ENCODE assay signal across 22 cellular contexts in the genomic region with DNA sequence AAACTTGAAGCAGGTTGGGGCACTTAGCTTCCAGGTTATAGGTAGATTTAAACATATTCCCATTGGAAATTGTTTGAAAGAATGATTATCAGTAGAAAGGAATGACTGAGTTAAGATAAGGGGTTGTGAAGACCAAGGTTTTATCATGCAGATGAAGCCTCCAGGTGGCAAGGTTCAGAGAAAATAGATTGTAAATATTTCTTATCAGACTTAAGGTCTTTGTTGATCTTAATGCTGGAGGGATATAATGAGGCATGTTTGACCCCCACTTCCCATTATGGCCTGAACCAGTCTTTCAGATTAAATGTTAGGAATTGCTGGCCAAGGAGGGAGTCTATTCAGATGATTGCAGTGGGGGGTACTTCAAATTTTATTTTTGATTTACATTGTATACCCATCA.
"Had no signal": no experiment of that assay in that cellular context is flagged by ENCODE, and none has a peak within 500 bp of the region (broad histone marks: within the 10 kb centered on the region; RNA-seq: fewer than 3 reads in every experiment).

No MANE protein-coding gene starts in this region.

- H3K4me1 Mint-ChIP-seq: natural killer cell; stimulated activated memory B cell treated with anti-CD40 and anti-IgM and Interleukin-4, amounts not matched to agents 10 μg/mL and 1 μg/mL and 100 μg/mL, for 72 hours had no signal

- H3K4me3 ChIP-seq: gastrocnemius medialis, lower lobe of right lung, ovary, psoas muscle, skin epidermis, spleen, thoracic aorta, tibial nerve, upper lobe of left lung had no signal

- H3K4me1 ChIP-seq: gastrocnemius medialis, lower lobe of right lung, psoas muscle, spleen, tibial nerve, upper lobe of left lung had no signal

- H3K27ac ChIP-seq: gastrocnemius medialis, lower lobe of right lung, ovary, psoas muscle, skin epidermis, spleen, thoracic aorta, tibial nerve, upper lobe of left lung had no signal

- H3K9me3 ChIP-seq: gastrocnemius medialis, lower lobe of right lung, ovary, psoas muscle, spleen, thoracic aorta, tibial nerve, upper lobe of left lung had no signal

- H3K27me3 Mint-ChIP-seq: effector memory CD8-positive, alpha-beta T cell; stimulated activated memory B cell treated with anti-CD40 and anti-IgM and Interleukin-4, amounts not matched to agents 10 μg/mL and 1 μg/mL and 100 μg/mL, for 72 hours had no signal

- H3K36me3 ChIP-seq: gastrocnemius medialis, lower lobe of right lung, ovary, spleen, thoracic aorta, tibial nerve, upper lobe of left lung had no signal

- H3K4me3 Mint-ChIP-seq: effector memory CD8-positive, alpha-beta T cell; natural killer cell; stimulated activated memory B cell treated with anti-CD40 and anti-IgM and Interleukin-4, amounts not matched to agents 10 μg/mL and 1 μg/mL and 100 μg/mL, for 72 hours had no signal

- H3K27ac Mint-ChIP-seq: effector memory CD8-positive, alpha-beta T cell; natural killer cell; stimulated activated memory B cell treated with anti-CD40 and anti-IgM and Interleukin-4, amounts not matched to agents 10 μg/mL and 1 μg/mL and 100 μg/mL, for 72 hours had no signal

- H3K27me3 ChIP-seq: gastrocnemius medialis, ovary, spleen, tibial nerve, upper lobe of left lung had no signal

- DNase-seq: cortex of kidney; effector memory CD8-positive, alpha-beta T cell; foreskin fibroblast; gastrocnemius medialis; head of caudate nucleus; left ventricle myocardium superior; lower lobe of right lung; natural killer cell; occipital lobe; ovary; posterior cingulate gyrus; psoas muscle; right cardiac atrium; spleen; stimulated activated CD4-positive, alpha-beta T cell treated with anti-CD3 and anti-CD28 coated beads, Interleukin-4, amount 100 ng/mL, for 4 hours; stimulated activated naive CD8-positive, alpha-beta T cell treated with anti-CD3 and anti-CD28 coated beads, Interleukin-15, Interleukin-2, amounts not matched to agents 100 U/mL and 50 U/mL, for 24 hours; substantia nigra; upper lobe of left lung had no signal

- H3K36me3 Mint-ChIP-seq: stimulated activated memory B cell treated with anti-CD40 and anti-IgM and Interleukin-4, amounts not matched to agents 10 μg/mL and 1 μg/mL and 100 μg/mL, for 72 hours had no signal
